Comparison of ENCODE assay signal across 10 cellular contexts in genomic region chr10:90896916-90897315, GRCh38. TPM values are rescaled to one million over a fixed set of nuclear protein-coding genes. Genes with fewer than 3 reads are reported as not detected.
A peak's percentile ranks its signal among the peaks of the same experiment; 100 is the strongest.
DNase-seq lines count a peak whose midpoint lies in the region; ATAC-seq and TF ChIP-seq lines count a peak whose summit lies in the region.
"Not testable (repeated sequence)": the region's sequence is repeated elsewhere in the genome, so short reads cannot be mapped to it uniquely, and the experiment has no call there.
"Had no signal": no experiment of that assay in that cellular context is flagged by ENCODE, and none has a peak within 500 bp of the region (broad histone marks: within the 10 kb centered on the region; RNA-seq: fewer than 3 reads in every experiment).

No MANE protein-coding gene starts in this region.

- intact Hi-C loops in CD8-positive, alpha-beta T cell (cut with DNase I, micrococcal nuclease) = loop anchor here in 1 of 2 experiments (5.0 kb wide), 1 partner anchor 850 kb away; no protein-coding TSS in a partner anchor
- intact Hi-C loops in natural killer cell (cut with micrococcal nuclease) = not testable (repeated sequence)

- ATAC-seq in CD8-positive, alpha-beta T cell; central memory CD8-positive, alpha-beta T cell (replicated peaks; ENCODE audit: extremely low read depth, poor library complexity, severe bottlenecking); natural killer cell: not testable (repeated sequence)

- H3K4me3 Mint-ChIP-seq in CD8-positive, alpha-beta T cell = peak overlapping the region; percentile 33
- not testable (repeated sequence) for H3K4me3 Mint-ChIP-seq in T-helper 1 cell treated with Interleukin-12 subunit alpha and Interleukin-12 subunit beta and Interleukin-4 antibody, amounts not matched to agents 30 μg/mL and 1 μg/mL, for 36 hours; activated T-cell treated with anti-CD3 and anti-CD28 coated beads, Interleukin-2, amount 50 U/mL, for 24 hours; activated naive CD8-positive, alpha-beta T cell; central memory CD8-positive, alpha-beta T cell; natural killer cell
- H3K4me3 Mint-ChIP-seq in activated CD4-positive, alpha-beta T cell treated with anti-CD3 and anti-CD28 coated beads, Interleukin-2, amount 10 ng/mL, durations not matched to agents 7 days and 5 days = peak overlapping the region; percentile 11

- H3K9me3 ChIP-seq in CD8-positive, alpha-beta T cell (ENCODE audit: low read length) = not testable (repeated sequence)

- not testable (repeated sequence) for H3K4me1 ChIP-seq in CD8-positive, alpha-beta T cell (ENCODE audit: insufficient read depth, low read length)

- peaks cover 19% of the 10 kb centered on the region for H3K4me1 Mint-ChIP-seq in CD8-positive, alpha-beta T cell (ENCODE audit: low read depth)
- not testable (repeated sequence) for H3K4me1 Mint-ChIP-seq in T-helper 1 cell treated with Interleukin-12 subunit alpha and Interleukin-12 subunit beta and Interleukin-4 antibody, amounts not matched to agents 30 μg/mL and 1 μg/mL, for 36 hours (ENCODE audit: low read depth); central memory CD8-positive, alpha-beta T cell; natural killer cell
- H3K4me1 Mint-ChIP-seq in activated CD4-positive, alpha-beta T cell treated with anti-CD3 and anti-CD28 coated beads, Interleukin-2, amount 10 ng/mL, durations not matched to agents 7 days and 5 days = peaks cover 17% of the 10 kb centered on the region
- H3K4me1 Mint-ChIP-seq in activated T-cell treated with anti-CD3 and anti-CD28 coated beads, Interleukin-2, amount 50 U/mL, for 24 hours (ENCODE audit: low read depth) = peaks cover 15% of the 10 kb centered on the region
- peaks cover 16% of the 10 kb centered on the region for H3K4me1 Mint-ChIP-seq in activated naive CD8-positive, alpha-beta T cell (ENCODE audit: low read depth)

- H3K36me3 ChIP-seq in CD8-positive, alpha-beta T cell (ENCODE audit: insufficient read depth, low read length) = peaks cover 12% of the 10 kb centered on the region

- not testable (repeated sequence) for H3K27me3 Mint-ChIP-seq in CD8-positive, alpha-beta T cell (ENCODE audit: low read depth); T-helper 1 cell treated with Interleukin-12 subunit alpha and Interleukin-12 subunit beta and Interleukin-4 antibody, amounts not matched to agents 30 μg/mL and 1 μg/mL, for 36 hours (ENCODE audit: low read depth); activated CD4-positive, alpha-beta T cell treated with anti-CD3 and anti-CD28 coated beads, Interleukin-2, amount 10 ng/mL, durations not matched to agents 7 days and 5 days; activated T-cell treated with anti-CD3 and anti-CD28 coated beads, Interleukin-2, amount 50 U/mL, for 24 hours; activated naive CD8-positive, alpha-beta T cell; central memory CD8-positive, alpha-beta T cell; natural killer cell (ENCODE audit: low read depth in 2 of 2)

- TF ChIP-seq CTCF in CD8-positive, alpha-beta T cell (IDR thresholded peaks at IDR 0.05); natural killer cell (IDR thresholded peaks at IDR 0.05): not testable (repeated sequence)

- H3K9me3 Mint-ChIP-seq in CD8-positive, alpha-beta T cell; T-helper 1 cell treated with Interleukin-12 subunit alpha and Interleukin-12 subunit beta and Interleukin-4 antibody, amounts not matched to agents 30 μg/mL and 1 μg/mL, for 36 hours; activated CD4-positive, alpha-beta T cell treated with anti-CD3 and anti-CD28 coated beads, Interleukin-2, amount 10 ng/mL, durations not matched to agents 7 days and 5 days; activated T-cell treated with anti-CD3 and anti-CD28 coated beads, Interleukin-2, amount 50 U/mL, for 24 hours; activated naive CD8-positive, alpha-beta T cell (ENCODE audit: low read depth); central memory CD8-positive, alpha-beta T cell; natural killer cell: not testable (repeated sequence)

- not testable (repeated sequence) for H3K27me3 ChIP-seq in CD8-positive, alpha-beta T cell (ENCODE audit: insufficient read depth, low read length)

- POLR2A ChIA-PET in CD8-positive, alpha-beta T cell (lab: Charles Lee); activated CD4-positive, alpha-beta T cell treated with anti-CD3 and anti-CD28 coated beads, Interleukin-2, amount 10 ng/mL, durations not matched to agents 7 days and 5 days (lab: Charles Lee): not testable (repeated sequence)

- H3K27ac ChIP-seq in CD8-positive, alpha-beta T cell (ENCODE audit: low read depth, low read length) = not testable (repeated sequence)

- not testable (repeated sequence) for DNase-seq in CD8-positive, alpha-beta T cell; activated CD4-positive, alpha-beta T cell treated with anti-CD3 and anti-CD28 coated beads, Interleukin-2, amount 10 ng/mL, durations not matched to agents 7 days and 5 days; activated T-cell treated with anti-CD3 and anti-CD28 coated beads, Interleukin-2, amount 50 U/mL, for 24 hours; central memory CD8-positive, alpha-beta T cell (ENCODE audit: low spot score in 2 of 2); natural killer cell

- peak overlapping the region; percentile 38 for H3K27ac Mint-ChIP-seq in CD8-positive, alpha-beta T cell
- H3K27ac Mint-ChIP-seq in T-helper 1 cell treated with Interleukin-12 subunit alpha and Interleukin-12 subunit beta and Interleukin-4 antibody, amounts not matched to agents 30 μg/mL and 1 μg/mL, for 36 hours = peak overlapping the region; percentile 46
- H3K27ac Mint-ChIP-seq in activated CD4-positive, alpha-beta T cell treated with anti-CD3 and anti-CD28 coated beads, Interleukin-2, amount 10 ng/mL, durations not matched to agents 7 days and 5 days = peak overlapping the region; percentile 77
- H3K27ac Mint-ChIP-seq in activated T-cell treated with anti-CD3 and anti-CD28 coated beads, Interleukin-2, amount 50 U/mL, for 24 hours = peak overlapping the region; percentile 26
- H3K27ac Mint-ChIP-seq in activated naive CD8-positive, alpha-beta T cell = peak overlapping the region; percentile 23
- H3K27ac Mint-ChIP-seq in central memory CD8-positive, alpha-beta T cell (ENCODE audit: low read depth) = peak overlapping the region; percentile 72
- peak overlapping the region; percentile 57 for H3K27ac Mint-ChIP-seq in natural killer cell

- CTCF ChIA-PET in CD8-positive, alpha-beta T cell (lab: Charles Lee) = interaction anchor here (1.4 kb wide), 1 partner anchor 15 kb away, joined by 3 read pairs; no protein-coding TSS in a partner anchor
- CTCF ChIA-PET in activated CD4-positive, alpha-beta T cell treated with anti-CD3 and anti-CD28 coated beads, Interleukin-2, amount 10 ng/mL, durations not matched to agents 7 days and 5 days (lab: Charles Lee) = interaction anchor here (1.2 kb wide), 1 partner anchor 25 kb away, joined by 3 read pairs; the partner anchor contains the start of gene RPP30

- H3K36me3 Mint-ChIP-seq in CD8-positive, alpha-beta T cell = peaks cover 68% of the 10 kb centered on the region
- H3K36me3 Mint-ChIP-seq in T-helper 1 cell treated with Interleukin-12 subunit alpha and Interleukin-12 subunit beta and Interleukin-4 antibody, amounts not matched to agents 30 μg/mL and 1 μg/mL, for 36 hours (ENCODE audit: low read depth) = peaks cover 17% of the 10 kb centered on the region
- H3K36me3 Mint-ChIP-seq in activated CD4-positive, alpha-beta T cell treated with anti-CD3 and anti-CD28 coated beads, Interleukin-2, amount 10 ng/mL, durations not matched to agents 7 days and 5 days (ENCODE audit: low read depth) = peaks cover 52% of the 10 kb centered on the region
- peaks cover 90% of the 10 kb centered on the region for H3K36me3 Mint-ChIP-seq in activated T-cell treated with anti-CD3 and anti-CD28 coated beads, Interleukin-2, amount 50 U/mL, for 24 hours (ENCODE audit: low read depth)
- H3K36me3 Mint-ChIP-seq in activated naive CD8-positive, alpha-beta T cell = not testable (repeated sequence)
- H3K36me3 Mint-ChIP-seq in central memory CD8-positive, alpha-beta T cell (ENCODE audit: insufficient read depth) = peaks cover 37% of the 10 kb centered on the region
- H3K36me3 Mint-ChIP-seq in natural killer cell = peaks cover 34% of the 10 kb centered on the region

- H3K4me3 ChIP-seq in CD8-positive, alpha-beta T cell (ENCODE audit: low read depth, low read length) = not testable (repeated sequence)

RNA-seq across cellular contexts. Expression of gene ANKRD1, which starts 24.0 kb away (rescaled TPM):
- total RNA-seq in CD8-positive, alpha-beta T cell = not detected
- total RNA-seq in activated CD4-positive, alpha-beta T cell treated with anti-CD3 and anti-CD28 coated beads, Interleukin-2, amount 10 ng/mL, durations not matched to agents 7 days and 5 days = not detected
- not detected for total RNA-seq in natural killer cell
- total RNA-seq: CD4-positive, alpha-beta T cell; HT-29 had no signal

RNA-seq across cellular contexts. Expression of gene RPP30, which starts 25.1 kb away (rescaled TPM):
- 10 to 100 TPM; 29.7 TPM for total RNA-seq in CD8-positive, alpha-beta T cell
- 10 to 100 TPM; 48.9 to 60.2 TPM for total RNA-seq in activated CD4-positive, alpha-beta T cell treated with anti-CD3 and anti-CD28 coated beads, Interleukin-2, amount 10 ng/mL, durations not matched to agents 7 days and 5 days
- 10 to 100 TPM; 22.6 to 32.5 (median 24.2) TPM for total RNA-seq in natural killer cell

RNA-seq across cellular contexts. Expression of gene HTR7, which starts 39.1 kb away (rescaled TPM):
- not detected for total RNA-seq in CD8-positive, alpha-beta T cell
- not detected for total RNA-seq in activated CD4-positive, alpha-beta T cell treated with anti-CD3 and anti-CD28 coated beads, Interleukin-2, amount 10 ng/mL, durations not matched to agents 7 days and 5 days
- under 1 TPM in 2 of 3 donors, not detected in 1; 0.11 to 0.20 TPM for total RNA-seq in natural killer cell
- total RNA-seq: Caco-2, HT-29 had no signal

Comparison
In these comparisons a context has a peak if more than half of its experiments do, and no peak if none do; other contexts are left out.
1. H3K27ac Mint-ChIP-seq: peak in every context shown above with its lines; median percentile 77 in activated CD4-positive, alpha-beta T cell treated with anti-CD3 and anti-CD28 coated beads, Interleukin-2, amount 10 ng/mL, durations not matched to agents 7 days and 5 days; 72 in central memory CD8-positive, alpha-beta T cell; 57 in natural killer cell; 46 in T-helper 1 cell treated with Interleukin-12 subunit alpha and Interleukin-12 subunit beta and Interleukin-4 antibody, amounts not matched to agents 30 μg/mL and 1 μg/mL, for 36 hours; 38 in CD8-positive, alpha-beta T cell; 26 in activated T-cell treated with anti-CD3 and anti-CD28 coated beads, Interleukin-2, amount 50 U/mL, for 24 hours; 23 in activated naive CD8-positive, alpha-beta T cell.